ENCODE assay signal across 9 cellular contexts in the genomic region with DNA sequence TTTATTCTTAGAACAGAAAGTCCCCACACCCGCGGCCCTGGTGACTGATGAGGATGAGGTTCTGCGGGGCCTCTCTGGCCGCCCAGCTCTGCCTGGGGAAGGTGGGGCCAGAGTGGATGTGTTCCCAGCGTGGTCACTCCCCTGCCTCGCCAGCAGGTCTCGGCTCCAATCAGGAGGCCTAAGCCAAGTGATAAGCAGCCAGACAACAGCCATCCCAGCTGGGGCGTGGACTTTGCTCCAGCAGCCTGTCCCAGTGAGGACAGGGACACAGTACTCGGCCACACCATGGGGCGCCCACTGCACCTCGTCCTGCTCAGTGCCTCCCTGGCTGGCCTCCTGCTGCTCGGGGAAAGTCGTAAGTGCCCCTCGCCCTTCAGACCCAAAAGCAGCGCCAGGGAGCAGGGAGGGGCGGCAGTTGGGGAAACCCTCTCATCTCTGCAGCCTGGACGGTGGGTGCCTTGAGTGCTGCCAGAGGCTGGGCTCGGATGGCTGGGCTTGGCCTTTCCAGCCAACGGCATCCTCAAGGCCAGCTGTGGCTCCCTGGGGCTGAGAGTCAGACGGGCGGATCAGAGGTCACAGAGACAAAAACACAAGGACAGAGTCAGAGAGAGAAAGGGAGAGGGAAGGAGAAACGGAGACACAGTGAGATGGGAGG. TPM values are rescaled to one million over a fixed set of nuclear protein-coding genes. Genes with fewer than 3 reads are reported as not detected.
A peak's percentile ranks its signal among the peaks of the same experiment; 100 is the strongest.
DNase-seq lines count a peak whose midpoint lies in the region; ATAC-seq, FAIRE-seq and TF ChIP-seq lines count a peak whose summit lies in the region.
"Had no signal": no experiment of that assay in that cellular context is flagged by ENCODE, and none has a peak within 500 bp of the region (broad histone marks: within the 10 kb centered on the region; RNA-seq: fewer than 3 reads in every experiment).

A gene (plus strand): TSS at position 229 of the 655 bp plus-strand sequence. CDS start 57 bp downstream, at position 286.

- POLR2A ChIA-PET in BJ (lab: Charles Lee): no interaction called here

- H3K36me3 ChIP-seq in BJ (ENCODE audit: control insufficient read depth, insufficient read depth, low read length) (no peaks in the 10 kb centered on the region), heart left ventricle (no peaks in the 10 kb centered on the region), pancreas (no peaks in the 10 kb centered on the region)

- TF ChIP-seq CTCF in BJ (IDR thresholded peaks at IDR 0.05; ENCODE audit: insufficient read depth, low read depth, low read length): no peak
- TF ChIP-seq CTCF in heart left ventricle (IDR thresholded peaks at IDR 0.05): no peak
- TF ChIP-seq CTCF in pancreas (IDR thresholded peaks at IDR 0.05): no peak

- TF ChIP-seq POLR2A in heart left ventricle (IDR thresholded peaks at IDR 0.05): peak in 1 of 2 donors; percentile 28

- H3K4me1 ChIP-seq in heart left ventricle (peaks cover 0 to 10% (median 3%) of the 10 kb centered on the region in 12 donors), pancreas (no peaks in the 10 kb centered on the region)

- H3K27ac ChIP-seq in heart left ventricle (peak within 1 kb of the TSS in 7 of 12 donors; percentile 19 to 48 (median 34)), pancreas (no peak within 1 kb of the TSS)

- DNase-seq in BJ (ENCODE audit: low read depth) (peak; percentile 34), SW480 (ENCODE audit: low spot score) (peak; percentile 75), heart left ventricle (peak; percentile 59 to 81 (median 68)), pancreas (peak in 5 of 6 donors; percentile 43 to 77 (median 61)), HTR-8/SVneo (ENCODE audit: insufficient read length, low spot score) (no peak)
- DNase-seq in stimulated activated CD4-positive, alpha-beta T cell treated with anti-CD3 and anti-CD28 coated beads, Interleukin-12 subunit alpha, Interleukin-12 subunit beta, amount 100 ng/mL, for 4 hours: no peak
- DNase-seq in stimulated activated CD4-positive, alpha-beta T cell treated with anti-CD3 and anti-CD28 coated beads, Interleukin-4, amount 100 ng/mL, for 24 hours: no peak

- H3K4me3 ChIP-seq in BJ (ENCODE audit: low read depth, low read length) (peak within 1 kb of the TSS; percentile 32), heart left ventricle (peak within 1 kb of the TSS in 10 of 12 donors; percentile 15 to 48 (median 34)), pancreas (no peak within 1 kb of the TSS)

- intact Hi-C loops in heart left ventricle (cut with DNase I): no loop called here
- intact Hi-C loops in pancreas (cut with DNase I): no loop called here

- no peaks in the 10 kb centered on the region for H3K9me3 ChIP-seq in heart left ventricle
- no peaks in the 10 kb centered on the region for H3K9me3 ChIP-seq in pancreas

- CTCF ChIA-PET in BJ (lab: Yijun Ruan, JAX): interaction anchor here (1.0 to 2.4 kb wide), 3 partner anchors 9 to 55 kb away, joined by 3 to 11 read pairs (median 5); no protein-coding TSS in a partner anchor

- WGBS in heart left ventricle, 4 donors: 38 to 54% (median 47%) methylated on average over 20 to 22 of the region's 22 CpGs
- 17 to 19% methylated on average over 22 of the region's 22 CpGs for WGBS in pancreas, 2 donors

- FAIRE-seq in pancreas (lab: Jason Lieb, UNC) (no peak), HTR-8/SVneo (lab: Jason Lieb, UNC) (no peak)
- FAIRE-seq: frontal cortex had no signal

- ATAC-seq in heart left ventricle (peak; percentile 74 to 86 (median 76)), pancreas (peak; percentile 69 to 97 (median 92)), HG03095 (IDR thresholded peaks at IDR 0.05; ENCODE audit: unreplicated experiment) (no peak)

- peaks cover under 1% of the 10 kb centered on the region; the same call in 1 of the 2 replicates for H3K27me3 ChIP-seq in BJ (ENCODE audit: control insufficient read depth, insufficient read depth, low read length)
- H3K27me3 ChIP-seq in heart left ventricle: no peaks in the 10 kb centered on the region
- H3K27me3 ChIP-seq in pancreas: no peaks in the 10 kb centered on the region

RNA-seq across cellular contexts. Expression of the gene that starts here (rescaled TPM):
- polyA plus RNA-seq in BJ (2011; rRNA removed): 28.8 and 39.0 TPM in 2 replicates
- 4.1 and 7.0 TPM in 2 replicates for polyA minus RNA-seq in BJ (2011; rRNA and poly(A)+ RNA removed)
- total RNA-seq in heart left ventricle: 10 to 100 TPM in 4 of 9 donors, 1 to 10 TPM in 5; 2.4 to 13.6 (median 9.8) TPM
- 1 to 10 TPM; 2.4 to 9.2 TPM for polyA plus RNA-seq in heart left ventricle
- total RNA-seq in pancreas: 1 to 10 TPM; 1.1 to 6.7 (median 3.0) TPM
- polyA plus RNA-seq in pancreas: 10 to 100 TPM; 13.7 to 59.4 TPM

Comparison
In these comparisons a context has a peak if more than half of its experiments do, and no peak if none do; other contexts are left out.
1. DNase-seq: peak in BJ (single experiment), SW480 (single experiment), heart left ventricle (5 of 5) and pancreas (5 of 6); none in stimulated activated CD4-positive, alpha-beta T cell treated with anti-CD3 and anti-CD28 coated beads, Interleukin-12 subunit alpha, Interleukin-12 subunit beta, amount 100 ng/mL, for 4 hours (single experiment), HTR-8/SVneo (single experiment) and stimulated activated CD4-positive, alpha-beta T cell treated with anti-CD3 and anti-CD28 coated beads, Interleukin-4, amount 100 ng/mL, for 24 hours (single experiment).
2. H3K4me3 ChIP-seq: peak in BJ (single experiment) and heart left ventricle (10 of 12); none in pancreas (0 of 4).
3. H3K27ac ChIP-seq: peak in heart left ventricle (7 of 12); none in pancreas (0 of 4).